ENCODE assay signal across 11 cellular contexts in genomic region chr2:143607446-143608110, GRCh38.
DNase-seq lines count a peak whose midpoint lies in the region; ATAC-seq and TF ChIP-seq lines count a peak whose summit lies in the region.
"Had no signal": no experiment of that assay in that cellular context is flagged by ENCODE, and none has a peak within 500 bp of the region (broad histone marks: within the 10 kb centered on the region; RNA-seq: fewer than 3 reads in every experiment).

No MANE protein-coding gene starts in this region.

- H3K27me3 ChIP-seq in CD8-positive, alpha-beta T cell (ENCODE audit: insufficient read depth, low read length): no peaks in the 10 kb centered on the region
- H3K27me3 ChIP-seq: ascending aorta had no signal

- H3K4me3 ChIP-seq in CD8-positive, alpha-beta T cell (ENCODE audit: low read depth, low read length): no peak overlapping the region
- H3K4me3 ChIP-seq: ascending aorta had no signal

- TF ChIP-seq CTCF in CD8-positive, alpha-beta T cell (IDR thresholded peaks at IDR 0.05): no peak
- TF ChIP-seq CTCF in nephron (IDR thresholded peaks at IDR 0.05; ENCODE audit: unreplicated experiment in 3 of 3): no peak

- ATAC-seq in CD8-positive, alpha-beta T cell: no peak
- no peak for ATAC-seq in HG02981 (IDR thresholded peaks at IDR 0.05; ENCODE audit: unreplicated experiment)

- peaks cover 72% of the 10 kb centered on the region for H3K36me3 Mint-ChIP-seq in CD8-positive, alpha-beta T cell
- H3K36me3 Mint-ChIP-seq in nephron (ENCODE audit: low read depth): no peaks in the 10 kb centered on the region
- H3K36me3 Mint-ChIP-seq in T-helper 2 cell treated with Interferon-gamma antibody and Interleukin-4, amounts not matched to agents 5 μg/mL and 100 μg/mL, for 36 hours (ENCODE audit: low read depth): peaks cover 31% of the 10 kb centered on the region

- no peaks in the 10 kb centered on the region for H3K4me1 ChIP-seq in CD8-positive, alpha-beta T cell (ENCODE audit: insufficient read depth, low read length)
- H3K4me1 ChIP-seq: ascending aorta had no signal

- H3K9me3 ChIP-seq in CD8-positive, alpha-beta T cell (ENCODE audit: low read length): no peaks in the 10 kb centered on the region
- H3K9me3 ChIP-seq: ascending aorta had no signal

- no peak for DNase-seq in CD8-positive, alpha-beta T cell
- DNase-seq in LHCN-M2 (ENCODE audit: low read depth): peak; percentile 39
- peak; percentile 72 for DNase-seq in epidermal melanocyte (ENCODE audit: insufficient read length, low spot score)
- DNase-seq in T-helper 2 cell treated with Interferon-gamma antibody and Interleukin-4, amounts not matched to agents 5 μg/mL and 100 μg/mL, for 36 hours (ENCODE audit: low spot score): no peak
- no peak for DNase-seq in cerebellum (ENCODE audit: low spot score)
- DNase-seq in stimulated activated CD8-positive, alpha-beta memory T cell treated with anti-CD3 and anti-CD28 coated beads, Interleukin-4, amount 100 ng/mL, for 48 hours: no peak
- DNase-seq: activated CD8-positive, alpha-beta memory T cell treated with anti-CD3 and anti-CD28 coated beads for 24 hours; NCI-H1092 treated with DMSO at 0.1 percent for 48 hours had no signal

- H3K9me3 Mint-ChIP-seq in CD8-positive, alpha-beta T cell: no peaks in the 10 kb centered on the region
- H3K9me3 Mint-ChIP-seq in nephron: no peaks in the 10 kb centered on the region
- H3K9me3 Mint-ChIP-seq in T-helper 2 cell treated with Interferon-gamma antibody and Interleukin-4, amounts not matched to agents 5 μg/mL and 100 μg/mL, for 36 hours: no peaks in the 10 kb centered on the region

- H3K4me1 Mint-ChIP-seq in CD8-positive, alpha-beta T cell (ENCODE audit: low read depth): peaks cover 72% of the 10 kb centered on the region
- H3K4me1 Mint-ChIP-seq in nephron: peaks cover 71% of the 10 kb centered on the region
- H3K4me1 Mint-ChIP-seq in T-helper 2 cell treated with Interferon-gamma antibody and Interleukin-4, amounts not matched to agents 5 μg/mL and 100 μg/mL, for 36 hours (ENCODE audit: low read depth): peaks cover 5% of the 10 kb centered on the region

- CTCF ChIA-PET in CD8-positive, alpha-beta T cell (lab: Charles Lee): interaction anchor here (0.6 kb wide), 1 partner anchor 238 kb away, joined by 3 read pairs; no protein-coding TSS in a partner anchor

- peaks cover 4% of the 10 kb centered on the region for H3K36me3 ChIP-seq in CD8-positive, alpha-beta T cell (ENCODE audit: insufficient read depth, low read length)
- H3K36me3 ChIP-seq: ascending aorta had no signal

- H3K4me3 Mint-ChIP-seq in CD8-positive, alpha-beta T cell: no peak overlapping the region
- H3K4me3 Mint-ChIP-seq in nephron: peak overlapping the region; percentile 33 to 52 (median 51)
- H3K4me3 Mint-ChIP-seq in T-helper 2 cell treated with Interferon-gamma antibody and Interleukin-4, amounts not matched to agents 5 μg/mL and 100 μg/mL, for 36 hours: no peak overlapping the region

- no peak overlapping the region for H3K27ac ChIP-seq in CD8-positive, alpha-beta T cell (ENCODE audit: low read depth, low read length)
- H3K27ac ChIP-seq: ascending aorta had no signal

- intact Hi-C loops in CD8-positive, alpha-beta T cell (cut with DNase I, micrococcal nuclease): no loop called here

- H3K27me3 Mint-ChIP-seq in CD8-positive, alpha-beta T cell (ENCODE audit: low read depth): no peaks in the 10 kb centered on the region
- no peaks in the 10 kb centered on the region for H3K27me3 Mint-ChIP-seq in nephron (ENCODE audit: low read depth)
- H3K27me3 Mint-ChIP-seq in T-helper 2 cell treated with Interferon-gamma antibody and Interleukin-4, amounts not matched to agents 5 μg/mL and 100 μg/mL, for 36 hours (ENCODE audit: low read depth): no peaks in the 10 kb centered on the region

- H3K27ac Mint-ChIP-seq in CD8-positive, alpha-beta T cell: peak overlapping the region; percentile 0
- H3K27ac Mint-ChIP-seq in nephron: peak overlapping the region; percentile 84 to 95 (median 89)
- no peak overlapping the region for H3K27ac Mint-ChIP-seq in T-helper 2 cell treated with Interferon-gamma antibody and Interleukin-4, amounts not matched to agents 5 μg/mL and 100 μg/mL, for 36 hours

- POLR2A ChIA-PET in CD8-positive, alpha-beta T cell (lab: Charles Lee): no interaction called here

Comparison
In these comparisons a context has a peak if more than half of its experiments do, and no peak if none do; other contexts are left out.
1. DNase-seq: peak in LHCN-M2 (single experiment) and epidermal melanocyte (single experiment); none in CD8-positive, alpha-beta T cell (0 of 7), T-helper 2 cell treated with Interferon-gamma antibody and Interleukin-4, amounts not matched to agents 5 μg/mL and 100 μg/mL, for 36 hours (single experiment), cerebellum (single experiment) and stimulated activated CD8-positive, alpha-beta memory T cell treated with anti-CD3 and anti-CD28 coated beads, Interleukin-4, amount 100 ng/mL, for 48 hours (single experiment).
2. H3K4me3 Mint-ChIP-seq: peak in nephron (3 of 3); none in CD8-positive, alpha-beta T cell (single experiment) and T-helper 2 cell treated with Interferon-gamma antibody and Interleukin-4, amounts not matched to agents 5 μg/mL and 100 μg/mL, for 36 hours (single experiment).